23 cellular contexts compared by ENCODE assay signal in the genomic region with DNA sequence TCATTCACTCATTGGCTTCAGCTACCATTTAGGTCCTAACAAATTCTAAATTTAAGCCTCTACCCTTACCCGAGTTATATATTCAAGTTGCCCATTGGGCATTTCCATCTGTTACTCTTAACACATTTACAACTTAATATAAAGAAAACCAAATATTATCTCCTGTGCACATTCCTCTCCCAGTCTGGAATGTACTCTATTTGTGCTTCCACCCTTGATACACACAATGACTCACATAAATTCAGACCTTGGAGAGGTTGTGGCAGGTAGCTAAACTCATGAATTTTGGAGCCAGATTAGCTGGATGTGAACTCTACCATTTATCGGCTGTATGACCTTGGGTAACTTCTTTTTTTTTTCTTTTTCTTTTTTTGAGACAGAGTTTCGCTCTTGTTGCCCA. TPM values are rescaled to one million over a fixed set of nuclear protein-coding genes. Genes with fewer than 3 reads are reported as not detected.
DNase-seq lines count a peak whose midpoint lies in the region; ATAC-seq and TF ChIP-seq lines count a peak whose summit lies in the region.
"Had no signal": no experiment of that assay in that cellular context is flagged by ENCODE, and none has a peak within 500 bp of the region (broad histone marks: within the 10 kb centered on the region; RNA-seq: fewer than 3 reads in every experiment).

No MANE protein-coding gene starts in this region.

- no peaks in the 10 kb centered on the region for H3K36me3 Mint-ChIP-seq in type B pancreatic cell
- H3K36me3 Mint-ChIP-seq: CD4-positive, CD25-positive, alpha-beta regulatory T cell had no signal

- H3K9me3 ChIP-seq in left lung, result no peaks in the 10 kb centered on the region
- H3K9me3 ChIP-seq: heart left ventricle had no signal

- H3K27ac Mint-ChIP-seq in type B pancreatic cell, result peak overlapping the region; percentile 23
- H3K27ac Mint-ChIP-seq: activated T-cell treated with anti-CD3 and anti-CD28 coated beads, Interleukin-2, amount 50 U/mL, for 24 hours; CD4-positive, CD25-positive, alpha-beta regulatory T cell; naive thymus-derived CD4-positive, alpha-beta T cell had no signal

- intact Hi-C loops in left lung (cut with DNase I), result no loop called here

- POLR2A ChIA-PET in RWPE1 (lab: Yijun Ruan, JAX; ENCODE audit: low non-redundant PET), result no interaction called here

- ATAC-seq in left lung, result peak; percentile 78
- ATAC-seq: heart left ventricle; naive thymus-derived CD4-positive, alpha-beta T cell; right cardiac atrium; Right ventricle myocardium inferior had no signal

- H3K27me3 ChIP-seq in left lung, result no peaks in the 10 kb centered on the region
- H3K27me3 ChIP-seq: dorsolateral prefrontal cortex, heart left ventricle had no signal

- H3K27me3 Mint-ChIP-seq in type B pancreatic cell, result no peaks in the 10 kb centered on the region
- H3K27me3 Mint-ChIP-seq: activated T-cell treated with anti-CD3 and anti-CD28 coated beads, Interleukin-2, amount 50 U/mL, for 24 hours had no signal

- H3K27ac ChIP-seq in RWPE1 (peak overlapping the region; percentile 74), left lung (peak overlapping the region in 1 of 2 donors; percentile 20)
- H3K27ac ChIP-seq: dorsolateral prefrontal cortex, heart left ventricle had no signal

- no peak overlapping the region for H3K4me3 Mint-ChIP-seq in type B pancreatic cell
- H3K4me3 Mint-ChIP-seq: activated T-cell treated with anti-CD3 and anti-CD28 coated beads, Interleukin-2, amount 50 U/mL, for 24 hours; CD4-positive, CD25-positive, alpha-beta regulatory T cell; naive thymus-derived CD4-positive, alpha-beta T cell had no signal

- H3K4me1 Mint-ChIP-seq in type B pancreatic cell (ENCODE audit: unreplicated experiment), result no peaks in the 10 kb centered on the region

- H3K4me3 ChIP-seq in cardiac fibroblast (replicated peaks in 1 of 2; ENCODE audit: low read depth in 2 of 2, low read length in 2 of 2), result no peak overlapping the region
- no peak overlapping the region for H3K4me3 ChIP-seq in left lung
- H3K4me3 ChIP-seq: dorsolateral prefrontal cortex, heart left ventricle had no signal

- H3K36me3 ChIP-seq in left lung, result no peaks in the 10 kb centered on the region
- H3K36me3 ChIP-seq: heart left ventricle had no signal

- DNase-seq in RWPE1 (ENCODE audit: low spot score), result peak; percentile 49
- DNase-seq in cardiac fibroblast (ENCODE audit: low read depth in 2 of 2), result peak; percentile 10 to 25
- no peak for DNase-seq in left lung
- no peak for DNase-seq in type B pancreatic cell (ENCODE audit: extremely low spot score, unreplicated experiment)
- DNase-seq in DMS153 treated with DMSO at 0.1 percent for 48 hours (lab: John Stamatoyannopoulos, UW; ENCODE audit: unreplicated experiment), result no peak
- DNase-seq in NOMO-1 (lab: John Stamatoyannopoulos, UW; ENCODE audit: unreplicated experiment in 2 of 2), result no peak
- no peak for DNase-seq in NCI-H1694 (lab: John Stamatoyannopoulos, UW)
- DNase-seq: activated CD4-positive, CD25-positive, alpha-beta regulatory T cell treated with anti-CD3 and anti-CD28 coated beads, Interleukin-2, amount 50 U/mL, for 72 hours; activated T-cell treated with anti-CD3 and anti-CD28 coated beads, Interleukin-2, amount 50 U/mL, for 24 hours; caudate nucleus; CD4-positive, CD25-positive, alpha-beta regulatory T cell; dorsolateral prefrontal cortex; heart left ventricle; left cardiac atrium; naive thymus-derived CD4-positive, alpha-beta T cell; NCI-H1092; NCI-H2029; occipital lobe; right cardiac atrium; stimulated activated CD4-positive, alpha-beta T cell treated with anti-CD3 and anti-CD28 coated beads, Interleukin-12 subunit alpha, Interleukin-12 subunit beta, amount 100 ng/mL, for 4 hours; stimulated activated CD4-positive, alpha-beta T cell treated with anti-CD3 and anti-CD28 coated beads, Interleukin-4, amount 100 ng/mL, for 4 hours; stimulated activated naive CD4-positive, alpha-beta T cell treated with Interleukin-2 at 50 U/mL for 16 hours had no signal

- CTCF ChIA-PET in RWPE1 (lab: Yijun Ruan, JAX), result no interaction called here

- peaks cover 5 to 15% of the 10 kb centered on the region in 2 donors for H3K4me1 ChIP-seq in left lung

- no peaks in the 10 kb centered on the region for H3K9me3 Mint-ChIP-seq in type B pancreatic cell
- H3K9me3 Mint-ChIP-seq: activated T-cell treated with anti-CD3 and anti-CD28 coated beads, Interleukin-2, amount 50 U/mL, for 24 hours; CD4-positive, CD25-positive, alpha-beta regulatory T cell; naive thymus-derived CD4-positive, alpha-beta T cell had no signal

- TF ChIP-seq CTCF in RWPE1 (conservative IDR thresholded peaks at IDR 0.05; ENCODE audit: low read depth) (no peak), cardiac fibroblast (IDR thresholded peaks at IDR 0.05; ENCODE audit: low read depth, low read length) (no peak), left lung (IDR thresholded peaks at IDR 0.05) (no peak), type B pancreatic cell (conservative IDR thresholded peaks at IDR 0.05) (no peak)

RNA-seq across cellular contexts. Expression of gene BRMS1L, which starts 51.1 kb away (rescaled TPM):
- total RNA-seq in left lung, result 1 to 10 TPM; 7.1 to 7.5 TPM
- 8.7 and 14.6 TPM in 2 replicates for total RNA-seq in type B pancreatic cell (ENCODE audit: low replicate concordance)

Comparison
In these comparisons a context has a peak if more than half of its experiments do, and no peak if none do; other contexts are left out.
1. DNase-seq: peak in RWPE1 (single experiment) and cardiac fibroblast (2 of 2); none in left lung (0 of 2), type B pancreatic cell (single experiment), DMS153 treated with DMSO at 0.1 percent for 48 hours (single experiment), NOMO-1 (0 of 2) and NCI-H1694 (single experiment).